Comparison of ENCODE assay signal across 36 cellular contexts in genomic region chr1:200433586-200433985, GRCh38.
"Had no signal": no experiment of that assay in that cellular context is flagged by ENCODE, and none has a peak within 500 bp of the region (broad histone marks: within the 10 kb centered on the region; RNA-seq: fewer than 3 reads in every experiment).

No MANE protein-coding gene starts in this region.

- H3K4me3 ChIP-seq: ascending aorta, cardiac muscle cell had no signal

- H3K36me3 Mint-ChIP-seq: activated naive CD4-positive, alpha-beta T cell treated with anti-CD3 and anti-CD28 coated beads, Interleukin-2, amount 10 ng/mL, durations not matched to agents 7 days and 5 days; activated naive CD4-positive, alpha-beta T cell treated with anti-CD3 and anti-CD28 coated beads, Interleukin-2, amount 50 U/mL, for 24 hours; activated naive CD8-positive, alpha-beta T cell; brain had no signal

- H3K4me3 Mint-ChIP-seq: activated CD4-positive, alpha-beta memory T cell treated with anti-CD3 and anti-CD28 coated beads for 36 hours; activated CD4-positive, alpha-beta T cell treated with anti-CD3 and anti-CD28 coated beads, Interleukin-2, amount 10 ng/mL, durations not matched to agents 24 days and 14 days; activated CD8-positive, alpha-beta T cell treated with anti-CD3 and anti-CD28 coated beads for 36 hours; activated naive CD4-positive, alpha-beta T cell treated with anti-CD3 and anti-CD28 coated beads, Interleukin-2, amount 10 ng/mL, durations not matched to agents 7 days and 5 days; activated naive CD4-positive, alpha-beta T cell treated with anti-CD3 and anti-CD28 coated beads, Interleukin-2, amount 50 U/mL, for 24 hours; activated naive CD8-positive, alpha-beta T cell; activated naive CD8-positive, alpha-beta T cell treated with anti-CD3 and anti-CD28 coated beads, Interleukin-2, amount 10 ng/mL, durations not matched to agents 7 days and 5 days; activated naive CD8-positive, alpha-beta T cell treated with anti-CD3 and anti-CD28 coated beads, Interleukin-2, amount 50 U/mL, for 24 hours; activated T-cell treated with anti-CD3 and anti-CD28 coated beads, Interleukin-2, amount 50 U/mL, for 4 hours; activated T-cell treated with anti-CD3 and anti-CD28 coated beads, Interleukin-2, amount 50 U/mL, for 72 hours; activated T-helper 1 cell treated with anti-CD3 and anti-CD28 coated beads, Interleukin-12 subunit alpha, Interleukin-12 subunit beta, Interleukin-2, Interleukin-4 antibody, amounts not matched to agents 30 ng/mL and 10 ng/mL and 1 ng/mL, durations not matched to agents 14 hours and 24 hours and 36 hours; activated T-helper 17 cell treated with anti-CD3 and anti-CD28 coated beads, Interleukin-2, amount 50 U/mL, for 72 hours; brain; central memory CD8-positive, alpha-beta T cell; T-helper 1 cell treated with Interleukin-12 subunit alpha and Interleukin-12 subunit beta and Interleukin-4 antibody, amounts not matched to agents 30 μg/mL and 1 μg/mL, for 36 hours; T-helper 2 cell treated with Interferon-gamma antibody and Interleukin-4, amounts not matched to agents 5 μg/mL and 100 μg/mL, for 36 hours had no signal

- ATAC-seq: activated CD8-positive, alpha-beta T cell treated with anti-CD3 and anti-CD28 coated beads for 36 hours; activated naive CD8-positive, alpha-beta T cell treated with anti-CD3 and anti-CD28 coated beads, Interleukin-2, amount 50 U/mL, for 24 hours; activated T-cell treated with anti-CD3 and anti-CD28 coated beads, Interleukin-2, amount 50 U/mL, for 4 hours; activated T-cell treated with anti-CD3 and anti-CD28 coated beads, Interleukin-2, amount 50 U/mL, for 72 hours; activated T-helper 17 cell treated with anti-CD3 and anti-CD28 coated beads, Interleukin-2, amount 50 U/mL, for 72 hours had no signal

- DNase-seq: activated CD4-positive, alpha-beta memory T cell treated with anti-CD3 and anti-CD28 coated beads for 36 hours; activated CD4-positive, alpha-beta T cell treated with anti-CD3 and anti-CD28 coated beads for 4 hours; activated CD4-positive, alpha-beta T cell treated with anti-CD3 and anti-CD28 coated beads, Interleukin-2, amount 10 ng/mL, durations not matched to agents 24 days and 14 days; activated CD4-positive, alpha-beta T cell treated with anti-CD3 and anti-CD28 coated beads, Interleukin-2, amount 50 U/mL, for 1 hour; activated CD4-positive, alpha-beta T cell treated with anti-CD3 and anti-CD28 coated beads, Interleukin-2, amount 50 U/mL, for 4 hours; activated CD4-positive, CD25-positive, alpha-beta regulatory T cell; activated CD4-positive, CD25-positive, alpha-beta regulatory T cell treated with anti-CD3 and anti-CD28 coated beads, Interleukin-2, amount 50 U/mL, for 72 hours; activated CD8-positive, alpha-beta memory T cell treated with anti-CD3 and anti-CD28 coated beads, Interleukin-2, amount 50 U/mL, for 4 hours; activated CD8-positive, alpha-beta T cell treated with anti-CD3 and anti-CD28 coated beads for 36 hours; activated effector memory CD4-positive, alpha-beta T cell treated with anti-CD3 and anti-CD28 coated beads, Interleukin-2, amount 50 U/mL, for 16 hours; activated naive CD4-positive, alpha-beta T cell treated with anti-CD3 and anti-CD28 coated beads, Interleukin-2, amount 10 ng/mL, durations not matched to agents 7 days and 5 days; activated naive CD4-positive, alpha-beta T cell treated with Interleukin-2 at 50 U/mL for 16 hours; activated naive CD8-positive, alpha-beta T cell treated with anti-CD3 and anti-CD28 coated beads, Interleukin-2, amount 10 ng/mL, durations not matched to agents 7 days and 5 days; activated naive CD8-positive, alpha-beta T cell treated with anti-CD3 and anti-CD28 coated beads, Interleukin-2, amount 50 U/mL, for 24 hours; activated T-cell treated with anti-CD3 and anti-CD28 coated beads for 4 hours; activated T-cell treated with anti-CD3 and anti-CD28 coated beads, Interleukin-2, amount 50 U/mL, for 1 hour; activated T-cell treated with anti-CD3 and anti-CD28 coated beads, Interleukin-2, amount 50 U/mL, for 4 hours; activated T-cell treated with anti-CD3 and anti-CD28 coated beads, Interleukin-2, amount 50 U/mL, for 72 hours; amygdala; anterior cingulate cortex; caudate nucleus; cerebellar nuclear complex; T-helper 1 cell; T-helper 2 cell; T-helper 9 cell had no signal

- H3K27ac ChIP-seq: ascending aorta, cardiac muscle cell, VCaP had no signal

- H3K36me3 ChIP-seq: ascending aorta, cardiac muscle cell had no signal

- H3K27me3 ChIP-seq: ascending aorta, cardiac muscle cell had no signal

- H3K9me3 Mint-ChIP-seq: activated CD4-positive, alpha-beta memory T cell treated with anti-CD3 and anti-CD28 coated beads for 36 hours; activated CD4-positive, alpha-beta T cell treated with anti-CD3 and anti-CD28 coated beads, Interleukin-2, amount 10 ng/mL, durations not matched to agents 24 days and 14 days; activated CD8-positive, alpha-beta T cell treated with anti-CD3 and anti-CD28 coated beads for 36 hours; activated naive CD4-positive, alpha-beta T cell treated with anti-CD3 and anti-CD28 coated beads, Interleukin-2, amount 10 ng/mL, durations not matched to agents 7 days and 5 days; activated naive CD4-positive, alpha-beta T cell treated with anti-CD3 and anti-CD28 coated beads, Interleukin-2, amount 50 U/mL, for 24 hours; activated naive CD8-positive, alpha-beta T cell treated with anti-CD3 and anti-CD28 coated beads, Interleukin-2, amount 50 U/mL, for 24 hours; activated T-cell treated with anti-CD3 and anti-CD28 coated beads, Interleukin-2, amount 50 U/mL, for 4 hours; activated T-cell treated with anti-CD3 and anti-CD28 coated beads, Interleukin-2, amount 50 U/mL, for 72 hours; activated T-helper 1 cell treated with anti-CD3 and anti-CD28 coated beads, Interleukin-12 subunit alpha, Interleukin-12 subunit beta, Interleukin-2, Interleukin-4 antibody, amounts not matched to agents 30 ng/mL and 10 ng/mL and 1 ng/mL, durations not matched to agents 14 hours and 24 hours and 36 hours; activated T-helper 17 cell treated with anti-CD3 and anti-CD28 coated beads, Interleukin-2, amount 50 U/mL, for 72 hours; central memory CD8-positive, alpha-beta T cell; T-helper 1 cell treated with Interleukin-12 subunit alpha and Interleukin-12 subunit beta and Interleukin-4 antibody, amounts not matched to agents 30 μg/mL and 1 μg/mL, for 36 hours; T-helper 2 cell treated with Interferon-gamma antibody and Interleukin-4, amounts not matched to agents 5 μg/mL and 100 μg/mL, for 36 hours had no signal

- H3K27ac Mint-ChIP-seq: activated CD4-positive, alpha-beta memory T cell treated with anti-CD3 and anti-CD28 coated beads for 36 hours; activated CD4-positive, alpha-beta T cell treated with anti-CD3 and anti-CD28 coated beads, Interleukin-2, amount 10 ng/mL, durations not matched to agents 24 days and 14 days; activated CD8-positive, alpha-beta T cell treated with anti-CD3 and anti-CD28 coated beads for 36 hours; activated naive CD4-positive, alpha-beta T cell treated with anti-CD3 and anti-CD28 coated beads, Interleukin-2, amount 10 ng/mL, durations not matched to agents 7 days and 5 days; activated naive CD4-positive, alpha-beta T cell treated with anti-CD3 and anti-CD28 coated beads, Interleukin-2, amount 50 U/mL, for 24 hours; activated naive CD8-positive, alpha-beta T cell; activated naive CD8-positive, alpha-beta T cell treated with anti-CD3 and anti-CD28 coated beads, Interleukin-2, amount 10 ng/mL, durations not matched to agents 7 days and 5 days; activated naive CD8-positive, alpha-beta T cell treated with anti-CD3 and anti-CD28 coated beads, Interleukin-2, amount 50 U/mL, for 24 hours; activated T-helper 1 cell treated with anti-CD3 and anti-CD28 coated beads, Interleukin-12 subunit alpha, Interleukin-12 subunit beta, Interleukin-2, Interleukin-4 antibody, amounts not matched to agents 30 ng/mL and 10 ng/mL and 1 ng/mL, durations not matched to agents 14 hours and 24 hours and 36 hours; activated T-helper 17 cell treated with anti-CD3 and anti-CD28 coated beads, Interleukin-2, amount 50 U/mL, for 72 hours; brain; T-helper 1 cell treated with Interleukin-12 subunit alpha and Interleukin-12 subunit beta and Interleukin-4 antibody, amounts not matched to agents 30 μg/mL and 1 μg/mL, for 36 hours; T-helper 2 cell treated with Interferon-gamma antibody and Interleukin-4, amounts not matched to agents 5 μg/mL and 100 μg/mL, for 36 hours had no signal

- H3K27me3 Mint-ChIP-seq: activated CD4-positive, alpha-beta T cell treated with anti-CD3 and anti-CD28 coated beads, Interleukin-2, amount 10 ng/mL, durations not matched to agents 24 days and 14 days; activated CD8-positive, alpha-beta T cell treated with anti-CD3 and anti-CD28 coated beads for 36 hours; activated naive CD4-positive, alpha-beta T cell treated with anti-CD3 and anti-CD28 coated beads, Interleukin-2, amount 10 ng/mL, durations not matched to agents 7 days and 5 days; activated naive CD4-positive, alpha-beta T cell treated with anti-CD3 and anti-CD28 coated beads, Interleukin-2, amount 50 U/mL, for 24 hours; activated naive CD8-positive, alpha-beta T cell treated with anti-CD3 and anti-CD28 coated beads, Interleukin-2, amount 10 ng/mL, durations not matched to agents 7 days and 5 days; activated T-helper 17 cell treated with anti-CD3 and anti-CD28 coated beads, Interleukin-2, amount 50 U/mL, for 72 hours; central memory CD8-positive, alpha-beta T cell had no signal

- H3K4me1 ChIP-seq: ascending aorta had no signal
